In genomic region chr7:150447966-150448788, GRCh38 we compare ENCODE assay signal across 1 cellular context.
TF ChIP-seq lines count a peak whose summit lies in the region.

No MANE protein-coding gene starts in this region.

TF ChIP-seq in GM12878, 131 proteins besides CTCF, POLR2A, EP300 and RAD21 (continued from another document):
- no peak for TF ChIP-seq REST (IDR thresholded peaks at IDR 0.05; ENCODE audit: low read depth, low read length)
- no peak for TF ChIP-seq SP1 (IDR thresholded peaks at IDR 0.05; ENCODE audit: low read depth, low read length)
